1 cellular context compared by ENCODE assay signal in the genomic region with DNA sequence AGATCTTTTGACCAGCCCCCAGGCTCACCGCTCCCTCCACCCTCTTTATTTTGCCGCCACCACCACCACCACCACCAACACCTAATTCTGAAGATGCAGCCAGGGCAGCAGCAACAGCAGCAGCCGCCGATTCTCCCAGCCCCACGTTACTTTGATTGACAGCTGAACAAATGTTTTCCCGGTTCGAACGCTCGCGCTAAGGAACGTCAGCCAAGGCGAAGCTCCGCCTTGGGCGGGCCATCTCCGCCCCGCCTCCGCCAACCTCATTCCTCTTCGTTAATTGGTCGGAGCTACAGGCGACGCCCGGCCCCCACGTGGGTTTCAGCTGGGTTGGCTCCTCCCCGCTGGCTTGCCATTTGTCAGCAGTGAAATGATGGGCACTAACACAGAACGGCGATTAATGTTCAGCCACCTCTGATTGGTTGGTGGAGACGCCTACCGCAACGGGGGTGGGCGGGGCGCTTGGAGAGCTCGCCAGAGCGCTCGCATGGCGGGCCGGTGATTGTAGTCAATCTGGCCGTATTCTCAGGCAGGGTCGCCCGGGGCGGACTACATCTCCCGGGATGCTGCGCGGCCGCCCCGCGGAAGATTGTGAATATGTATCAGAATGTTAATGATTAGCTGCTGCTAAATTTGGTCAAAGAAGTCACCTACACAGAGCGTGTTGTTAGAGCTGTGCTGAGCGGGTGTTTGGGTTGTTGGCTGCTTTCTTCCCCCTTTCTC.
TF ChIP-seq lines count a peak whose summit lies in the region.

A gene (plus strand): TSS at position 657 of the 723 bp plus-strand sequence. CDS start 826 bp downstream, outside the sequence.

TF ChIP-seq in SK-N-SH, 30 proteins besides CTCF, POLR2A, EP300 and RAD21 (continued from another document):
- TF ChIP-seq YY1 (IDR thresholded peaks at IDR 0.05; ENCODE audit: low read depth) = no peak
- TF ChIP-seq RFX5 (IDR thresholded peaks at IDR 0.05; ENCODE audit: low read length) = no peak
- peak; percentile 44; the same call in 1 of the 2 replicates for TF ChIP-seq MEF2A (IDR thresholded peaks at IDR 0.05; ENCODE audit: borderline replicate concordance, low read depth)
- 0 out of 2 replicates have a peak, but pooled peaks have one; percentile 4 for TF ChIP-seq NFIC (IDR thresholded peaks at IDR 0.05; ENCODE audit: borderline replicate concordance)
- TF ChIP-seq SMC3 (IDR thresholded peaks at IDR 0.05; ENCODE audit: low read depth, low read length) = peak; percentile 3; the same call in 1 of the 2 replicates
- TF ChIP-seq EZH2phosphoT487 (IDR thresholded peaks at IDR 0.05; ENCODE audit: borderline replicate concordance, low read depth) = no peak
- TF ChIP-seq, protein P1, sequence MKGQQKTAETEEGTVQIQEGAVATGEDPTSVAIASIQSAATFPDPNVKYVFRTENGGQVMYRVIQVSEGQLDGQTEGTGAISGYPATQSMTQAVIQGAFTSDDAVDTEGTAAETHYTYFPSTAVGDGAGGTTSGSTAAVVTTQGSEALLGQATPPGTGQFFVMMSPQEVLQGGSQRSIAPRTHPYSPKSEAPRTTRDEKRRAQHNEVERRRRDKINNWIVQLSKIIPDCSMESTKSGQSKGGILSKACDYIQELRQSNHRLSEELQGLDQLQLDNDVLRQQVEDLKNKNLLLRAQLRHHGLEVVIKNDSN (IDR thresholded peaks at IDR 0.05; ENCODE audit: borderline replicate concordance, low read depth) = no peak; the same call in 1 of the 2 replicates
- TF ChIP-seq ELF1 (IDR thresholded peaks at IDR 0.05) = peak; percentile 56; the same call in 1 of the 2 replicates
- TF ChIP-seq MXI1 (IDR thresholded peaks at IDR 0.05; ENCODE audit: low read depth, low read length) = peak; percentile 92
- TF ChIP-seq TAF1 (IDR thresholded peaks at IDR 0.05; ENCODE audit: borderline replicate concordance, low read depth, low read length) = peak; percentile 99
- TF ChIP-seq GABPA (IDR thresholded peaks at IDR 0.05; ENCODE audit: low read depth) = no peak; the same call in 1 of the 2 replicates
- peak; percentile 30; the same call in 1 of the 2 replicates for TF ChIP-seq TCF12 (IDR thresholded peaks at IDR 0.05)
- TF ChIP-seq, protein P2, sequence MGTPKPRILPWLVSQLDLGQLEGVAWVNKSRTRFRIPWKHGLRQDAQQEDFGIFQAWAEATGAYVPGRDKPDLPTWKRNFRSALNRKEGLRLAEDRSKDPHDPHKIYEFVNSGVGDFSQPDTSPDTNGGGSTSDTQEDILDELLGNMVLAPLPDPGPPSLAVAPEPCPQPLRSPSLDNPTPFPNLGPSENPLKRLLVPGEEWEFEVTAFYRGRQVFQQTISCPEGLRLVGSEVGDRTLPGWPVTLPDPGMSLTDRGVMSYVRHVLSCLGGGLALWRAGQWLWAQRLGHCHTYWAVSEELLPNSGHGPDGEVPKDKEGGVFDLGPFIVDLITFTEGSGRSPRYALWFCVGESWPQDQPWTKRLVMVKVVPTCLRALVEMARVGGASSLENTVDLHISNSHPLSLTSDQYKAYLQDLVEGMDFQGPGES (IDR thresholded peaks at IDR 0.05; ENCODE audit: low read depth, low read length) = peak; percentile 71
- peak; percentile 100 for TF ChIP-seq POLR2AphosphoS5 (IDR thresholded peaks at IDR 0.05; ENCODE audit: low read depth, low read length)
- TF ChIP-seq TEAD4 (IDR thresholded peaks at IDR 0.05; ENCODE audit: borderline replicate concordance, insufficient read depth) = no peak
- TF ChIP-seq, protein P3, sequence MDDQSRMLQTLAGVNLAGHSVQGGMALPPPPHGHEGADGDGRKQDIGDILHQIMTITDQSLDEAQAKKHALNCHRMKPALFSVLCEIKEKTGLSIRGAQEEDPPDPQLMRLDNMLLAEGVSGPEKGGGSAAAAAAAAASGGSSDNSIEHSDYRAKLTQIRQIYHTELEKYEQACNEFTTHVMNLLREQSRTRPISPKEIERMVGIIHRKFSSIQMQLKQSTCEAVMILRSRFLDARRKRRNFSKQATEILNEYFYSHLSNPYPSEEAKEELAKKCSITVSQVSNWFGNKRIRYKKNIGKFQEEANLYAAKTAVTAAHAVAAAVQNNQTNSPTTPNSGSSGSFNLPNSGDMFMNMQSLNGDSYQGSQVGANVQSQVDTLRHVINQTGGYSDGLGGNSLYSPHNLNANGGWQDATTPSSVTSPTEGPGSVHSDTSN (IDR thresholded peaks at IDR 0.05) = peak; percentile 98
- TF ChIP-seq RXRA (IDR thresholded peaks at IDR 0.05; ENCODE audit: borderline replicate concordance, low read depth) = no peak
- no peak for TF ChIP-seq GATA2 (CRISPR knock-in tag; IDR thresholded peaks at IDR 0.05)
- TF ChIP-seq FOXJ3 (CRISPR knock-in tag; IDR thresholded peaks at IDR 0.05) = no peak
TF ChIP-seq in SK-N-SH: peak in this region for 17.
